ENCODE assay signal across 15 cellular contexts in the genomic region with DNA sequence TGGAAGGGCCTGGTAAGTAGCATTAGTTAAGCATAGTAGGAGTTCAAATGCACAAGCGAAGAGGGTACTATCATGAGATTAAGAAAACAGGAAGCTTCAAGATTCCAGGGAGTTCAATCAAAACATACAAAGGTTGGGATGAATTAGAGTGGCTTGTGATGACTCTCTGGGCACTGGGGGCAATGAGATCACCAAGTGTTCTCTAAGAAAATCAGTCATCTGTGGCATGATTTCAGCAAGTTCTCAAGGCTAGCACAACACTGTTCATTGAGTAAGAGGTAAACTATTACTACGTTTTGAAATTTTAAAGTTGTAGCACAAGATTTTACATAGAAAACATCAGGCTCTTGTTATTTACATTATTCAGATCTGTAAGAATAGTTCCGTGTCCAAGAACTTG.
DNase-seq lines count a peak whose midpoint lies in the region; ATAC-seq and TF ChIP-seq lines count a peak whose summit lies in the region.
"Had no signal": no experiment of that assay in that cellular context is flagged by ENCODE, and none has a peak within 500 bp of the region (broad histone marks: within the 10 kb centered on the region; RNA-seq: fewer than 3 reads in every experiment).

No MANE protein-coding gene starts in this region.

- H3K4me1 ChIP-seq in fibroblast of lung (ENCODE audit: control insufficient read depth, extremely low read depth, insufficient read depth, low read length) = no peaks in the 10 kb centered on the region
- H3K4me1 ChIP-seq in parathyroid adenoma = no peaks in the 10 kb centered on the region
- H3K4me1 ChIP-seq in MM.1S (ENCODE audit: low read length) = no peaks in the 10 kb centered on the region
- peaks cover 3% of the 10 kb centered on the region for H3K4me1 ChIP-seq in neural progenitor cell
- H3K4me1 ChIP-seq: heart left ventricle, Peyer's patch had no signal

- no peaks in the 10 kb centered on the region for H4K20me1 ChIP-seq in fibroblast of lung (ENCODE audit: control insufficient read depth, extremely low read depth, insufficient read depth, low read length)
- no peaks in the 10 kb centered on the region for H4K20me1 ChIP-seq in MM.1S (ENCODE audit: insufficient read depth, low read length)
- H4K20me1 ChIP-seq in neural progenitor cell (ENCODE audit: low read depth) = no peaks in the 10 kb centered on the region

- H2AFZ ChIP-seq in fibroblast of lung (ENCODE audit: low read length) (no peak overlapping the region), parathyroid adenoma (peak overlapping the region; percentile 19), MM.1S (ENCODE audit: low read length) (no peak overlapping the region), neural progenitor cell (replicated peaks) (no peak overlapping the region)

- H3K27ac Mint-ChIP-seq in neural progenitor cell = no peak overlapping the region
- H3K27ac Mint-ChIP-seq: CD4-positive, alpha-beta memory T cell had no signal

- H3K9me3 Mint-ChIP-seq in neural progenitor cell = no peaks in the 10 kb centered on the region

- H3K4me3 ChIP-seq in fibroblast of lung (replicated peaks in 1 of 4; ENCODE audit: control extremely low read depth in 1 of 4, insufficient read depth in 1 of 4, low read depth in 3 of 4, low read length in 4 of 4) (no peak overlapping the region), parathyroid adenoma (ENCODE audit: low read depth, low read length) (no peak overlapping the region), MM.1S (ENCODE audit: low read length) (no peak overlapping the region), neural progenitor cell (no peak overlapping the region)
- H3K4me3 ChIP-seq: heart left ventricle, ovary, Peyer's patch had no signal

- H3K27me3 ChIP-seq in fibroblast of lung (ENCODE audit: control insufficient read depth, insufficient read depth, low read length) (no peaks in the 10 kb centered on the region), parathyroid adenoma (ENCODE audit: control insufficient read depth, insufficient read depth, low read length) (no peaks in the 10 kb centered on the region), MM.1S (replicated peaks; ENCODE audit: insufficient read depth, low read length) (no peaks in the 10 kb centered on the region), neural progenitor cell (no peaks in the 10 kb centered on the region)
- H3K27me3 ChIP-seq: heart left ventricle, ovary, Peyer's patch had no signal

- peaks cover 6% of the 10 kb centered on the region for H3K4me1 Mint-ChIP-seq in neural progenitor cell
- H3K4me1 Mint-ChIP-seq: CD4-positive, alpha-beta memory T cell had no signal

- ATAC-seq in stimulated activated naive CD8-positive, alpha-beta T cell treated with anti-CD3 and anti-CD28 coated beads, Interleukin-15, Interleukin-2, amounts not matched to agents 100 U/mL and 50 U/mL, for 24 hours = no peak
- ATAC-seq: heart left ventricle had no signal

- H3K79me2 ChIP-seq in fibroblast of lung (ENCODE audit: control insufficient read depth, insufficient read depth, low read length) (no peaks in the 10 kb centered on the region), parathyroid adenoma (no peaks in the 10 kb centered on the region), MM.1S (ENCODE audit: low read length) (no peaks in the 10 kb centered on the region), neural progenitor cell (ENCODE audit: low read depth) (no peaks in the 10 kb centered on the region)

- TF ChIP-seq CTCF in fibroblast of lung (conservative IDR thresholded peaks at IDR 0.05 in 1 of 2, IDR thresholded peaks at IDR 0.05 in 1 of 2; ENCODE audit: low read depth in 1 of 2, low read length in 2 of 2) = no peak
- no peak for TF ChIP-seq CTCF in parathyroid adenoma (IDR thresholded peaks at IDR 0.05)
- no peak for TF ChIP-seq CTCF in MM.1S (IDR thresholded peaks at IDR 0.05; ENCODE audit: low read length)
- TF ChIP-seq CTCF in neural progenitor cell (IDR thresholded peaks at IDR 0.05) = no peak

- H3K4me3 Mint-ChIP-seq in neural progenitor cell = no peak overlapping the region
- H3K4me3 Mint-ChIP-seq: CD4-positive, alpha-beta memory T cell had no signal

- no peaks in the 10 kb centered on the region for H3K27me3 Mint-ChIP-seq in neural progenitor cell (ENCODE audit: insufficient read depth, low read depth)
- H3K27me3 Mint-ChIP-seq: CD4-positive, alpha-beta memory T cell had no signal

- DNase-seq in ELR (ENCODE audit: low read depth) = peak; percentile 47
- DNase-seq in SK-MEL-5 (ENCODE audit: low read depth, low spot score) = peak; percentile 10
- DNase-seq in fibroblast of lung (ENCODE audit: low read depth in 2 of 2) = peak; percentile 12 to 82
- no peak for DNase-seq in MM.1S
- no peak for DNase-seq in neural progenitor cell (ENCODE audit: low spot score)
- no peak for DNase-seq in NCI-H2081 (lab: John Stamatoyannopoulos, UW)
- no peak for DNase-seq in stimulated activated naive CD8-positive, alpha-beta T cell treated with anti-CD3 and anti-CD28 coated beads, Interleukin-15, Interleukin-2, amounts not matched to agents 100 U/mL and 50 U/mL, for 24 hours
- DNase-seq: activated CD4-positive, CD25-positive, alpha-beta regulatory T cell; activated naive CD4-positive, alpha-beta T cell; CD4-positive, alpha-beta memory T cell; effector CD4-positive, alpha-beta T cell; heart left ventricle; ovary; Peyer's patch had no signal

- in situ Hi-C loops in SK-MEL-5 (cut with HindIII; ENCODE audit: low pct_unique_long_range_greater_than_20kb, low sequenced_read_pairs) = no loop called here

- H3K9me3 ChIP-seq in fibroblast of lung (ENCODE audit: control insufficient read depth, insufficient read depth, low read depth, low read length) = no peaks in the 10 kb centered on the region
- H3K9me3 ChIP-seq in parathyroid adenoma (ENCODE audit: control insufficient read depth, low read length) = no peaks in the 10 kb centered on the region
- no peaks in the 10 kb centered on the region for H3K9me3 ChIP-seq in MM.1S (replicated peaks; ENCODE audit: insufficient read depth, low read length)
- no peaks in the 10 kb centered on the region for H3K9me3 ChIP-seq in neural progenitor cell (ENCODE audit: low read depth)
- H3K9me3 ChIP-seq: ovary, Peyer's patch had no signal

- H3K9ac ChIP-seq in fibroblast of lung (ENCODE audit: insufficient read depth, low read length) = no peak overlapping the region
- H3K9ac ChIP-seq in parathyroid adenoma = no peak overlapping the region
- H3K9ac ChIP-seq in MM.1S (ENCODE audit: low read length) = no peak overlapping the region
- no peak overlapping the region for H3K9ac ChIP-seq in neural progenitor cell

- H3K36me3 ChIP-seq in fibroblast of lung (ENCODE audit: control insufficient read depth, insufficient read depth, low read length) = no peaks in the 10 kb centered on the region
- no peaks in the 10 kb centered on the region for H3K36me3 ChIP-seq in parathyroid adenoma (ENCODE audit: control insufficient read depth, insufficient read depth, low read length)
- H3K36me3 ChIP-seq in MM.1S (replicated peaks; ENCODE audit: insufficient read depth, low read length) = no peaks in the 10 kb centered on the region
- no peaks in the 10 kb centered on the region for H3K36me3 ChIP-seq in neural progenitor cell
- H3K36me3 ChIP-seq: heart left ventricle, ovary, Peyer's patch had no signal

- H3K4me2 ChIP-seq in fibroblast of lung (ENCODE audit: extremely low read depth, insufficient read depth, low read length) (no peak overlapping the region), parathyroid adenoma (ENCODE audit: low read length) (peak overlapping the region; percentile 18), MM.1S (ENCODE audit: low read depth, low read length) (no peak overlapping the region), neural progenitor cell (no peak overlapping the region)

- H3F3A ChIP-seq in MM.1S (ENCODE audit: insufficient read depth, low read length) = no peaks in the 10 kb centered on the region
- no peaks in the 10 kb centered on the region for H3F3A ChIP-seq in neural progenitor cell (ENCODE audit: low read depth)

- H3K36me3 Mint-ChIP-seq in neural progenitor cell = no peaks in the 10 kb centered on the region
- H3K36me3 Mint-ChIP-seq: CD4-positive, alpha-beta memory T cell had no signal

- no peaks in the 10 kb centered on the region for H3K9me2 ChIP-seq in MM.1S (replicated peaks; ENCODE audit: insufficient read depth, low read length)

- H3K27ac ChIP-seq in fibroblast of lung (ENCODE audit: insufficient read depth, low read length) (no peak overlapping the region), parathyroid adenoma (no peak overlapping the region), MM.1S (ENCODE audit: low read length) (no peak overlapping the region), neural progenitor cell (no peak overlapping the region)
- H3K27ac ChIP-seq: heart left ventricle, ovary, Peyer's patch had no signal

Comparison
In these comparisons a context has a peak if more than half of its experiments do, and no peak if none do; other contexts are left out.
1. DNase-seq: peak in ELR (single experiment), SK-MEL-5 (single experiment) and fibroblast of lung (2 of 2); none in MM.1S (single experiment), neural progenitor cell (single experiment), NCI-H2081 (0 of 2) and stimulated activated naive CD8-positive, alpha-beta T cell treated with anti-CD3 and anti-CD28 coated beads, Interleukin-15, Interleukin-2, amounts not matched to agents 100 U/mL and 50 U/mL, for 24 hours (single experiment).